Comparison of ENCODE assay signal across 20 cellular contexts in the genomic region with DNA sequence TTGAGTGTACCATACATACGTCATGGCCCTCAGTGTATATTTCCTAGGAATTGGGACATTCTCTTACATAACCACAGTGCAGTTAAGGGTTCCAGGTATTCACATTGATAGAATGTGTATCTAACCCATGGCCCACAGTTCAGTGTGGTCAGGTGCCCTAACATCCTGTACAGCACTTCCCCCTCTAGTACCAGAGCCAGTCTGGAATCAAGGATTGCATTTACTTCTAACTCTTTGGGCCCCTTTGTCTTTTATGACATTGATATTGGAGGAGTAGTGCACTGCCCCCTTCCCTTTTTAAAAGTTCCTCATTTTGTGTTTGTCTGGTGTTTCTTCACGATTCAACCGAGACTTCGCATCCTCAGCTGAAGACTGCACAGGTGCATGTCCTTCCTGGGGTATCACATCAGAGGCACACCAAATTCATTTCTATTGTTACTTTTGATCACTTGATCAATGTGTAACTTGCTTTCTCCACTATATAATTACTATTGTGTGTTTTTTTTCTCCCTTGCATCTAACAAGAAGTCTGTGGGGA. TPM values are rescaled to one million over a fixed set of nuclear protein-coding genes. Genes with fewer than 3 reads are reported as not detected.
"Had no signal": no experiment of that assay in that cellular context is flagged by ENCODE, and none has a peak within 500 bp of the region (broad histone marks: within the 10 kb centered on the region; RNA-seq: fewer than 3 reads in every experiment).

No MANE protein-coding gene starts in this region.

- H3K27ac Mint-ChIP-seq: activated naive CD4-positive, alpha-beta T cell treated with anti-CD3 and anti-CD28 coated beads, Interleukin-2, amount 50 U/mL, for 24 hours; activated T-helper 2 cell treated with anti-CD3 and anti-CD28 coated beads, Interferon-gamma antibody, Interleukin-2, Interleukin-4, amounts not matched to agents 10 μg/mL and 5 μg/mL and 100 μg/mL, durations not matched to agents 14 hours and 24 hours and 36 hours; brain; effector memory CD8-positive, alpha-beta T cell had no signal

- H3K9me3 ChIP-seq: gastroesophageal sphincter, left ventricle myocardium inferior, pancreas, thyroid gland had no signal

- H3K36me3 Mint-ChIP-seq: activated naive CD4-positive, alpha-beta T cell treated with anti-CD3 and anti-CD28 coated beads, Interleukin-2, amount 50 U/mL, for 24 hours had no signal

- H3K27ac ChIP-seq: epithelial cell of prostate, gastroesophageal sphincter, hepatocyte, left ventricle myocardium inferior, pancreas, skin epidermis, thyroid gland, WERI-Rb-1 had no signal

- H3K9me3 Mint-ChIP-seq: activated naive CD4-positive, alpha-beta T cell treated with anti-CD3 and anti-CD28 coated beads, Interleukin-2, amount 50 U/mL, for 24 hours; activated T-helper 2 cell treated with anti-CD3 and anti-CD28 coated beads, Interferon-gamma antibody, Interleukin-2, Interleukin-4, amounts not matched to agents 10 μg/mL and 5 μg/mL and 100 μg/mL, durations not matched to agents 14 hours and 24 hours and 36 hours; brain; central memory CD8-positive, alpha-beta T cell; effector memory CD8-positive, alpha-beta T cell had no signal

- ATAC-seq: effector memory CD8-positive, alpha-beta T cell; gastroesophageal sphincter; pancreas had no signal

- H3K4me3 ChIP-seq: gastroesophageal sphincter, hepatocyte, left ventricle myocardium inferior, pancreas, skin epidermis, thyroid gland had no signal

- DNase-seq: activated CD4-positive, alpha-beta T cell treated with anti-CD3 and anti-CD28 coated beads for 4 hours; amniotic stem cell; effector memory CD8-positive, alpha-beta T cell; kidney; left ventricle myocardium inferior; mesenchymal stem cell; pancreas; retina; T1000; thyroid gland; WERI-Rb-1 had no signal

- H3K27me3 Mint-ChIP-seq: activated naive CD4-positive, alpha-beta T cell treated with anti-CD3 and anti-CD28 coated beads, Interleukin-2, amount 50 U/mL, for 24 hours; brain; central memory CD8-positive, alpha-beta T cell; effector memory CD8-positive, alpha-beta T cell had no signal

- H3K4me1 Mint-ChIP-seq: activated naive CD4-positive, alpha-beta T cell treated with anti-CD3 and anti-CD28 coated beads, Interleukin-2, amount 50 U/mL, for 24 hours; brain; central memory CD8-positive, alpha-beta T cell had no signal

- H3K4me3 Mint-ChIP-seq: activated naive CD4-positive, alpha-beta T cell treated with anti-CD3 and anti-CD28 coated beads, Interleukin-2, amount 50 U/mL, for 24 hours; brain; central memory CD8-positive, alpha-beta T cell; effector memory CD8-positive, alpha-beta T cell had no signal

- H3K4me1 ChIP-seq: gastroesophageal sphincter, pancreas, thyroid gland had no signal

- H3K36me3 ChIP-seq: left ventricle myocardium inferior, pancreas, thyroid gland, WERI-Rb-1 had no signal

- FAIRE-seq: kidney, pancreas, urothelium cell line had no signal

- H3K27me3 ChIP-seq: gastroesophageal sphincter, hepatocyte, pancreas, thyroid gland had no signal

RNA-seq across cellular contexts. Expression of a gene that starts 22.4 kb away (rescaled TPM):
- total RNA-seq: activated T-helper 2 cell treated with anti-CD3 and anti-CD28 coated beads, Interferon-gamma antibody, Interleukin-2, Interleukin-4, amounts not matched to agents 10 μg/mL and 5 μg/mL and 100 μg/mL, durations not matched to agents 14 hours and 24 hours and 36 hours; hepatocyte; left ventricle myocardium inferior had no signal
- polyA plus RNA-seq: hepatocyte had no signal
